In genomic region chr5:172773481-172774469, GRCh38 we compare ENCODE assay signal across 8 cellular contexts. TPM values are rescaled to one million over a fixed set of nuclear protein-coding genes. Genes with fewer than 3 reads are reported as not detected.
DNase-seq lines count a peak whose midpoint lies in the region; ATAC-seq and TF ChIP-seq lines count a peak whose summit lies in the region.

No MANE protein-coding gene starts in this region.

- H3K4me1 ChIP-seq in colonic mucosa: peaks cover 28% of the 10 kb centered on the region

- TF ChIP-seq POLR2A in NB4 (IDR thresholded peaks at IDR 0.05; ENCODE audit: extremely low read depth, insufficient read length): no peak

- H3K4me3 Mint-ChIP-seq in nephron progenitor cell: peak overlapping the region; percentile 11

- H3K36me3 ChIP-seq in colonic mucosa: no peaks in the 10 kb centered on the region

- TF ChIP-seq CTCF in AG04450 (IDR thresholded peaks at IDR 0.05; ENCODE audit: low read depth, low read length) (no peak), NB4 (IDR thresholded peaks at IDR 0.05; ENCODE audit: low read depth, low read length) (no peak), colonic mucosa (IDR thresholded peaks at IDR 0.05) (no peak), nephron progenitor cell (IDR thresholded peaks at IDR 0.05) (no peak)

- H3K9ac ChIP-seq in colonic mucosa (ENCODE audit: low read depth in 2 of 2, low read length in 2 of 2): peak overlapping the region; percentile 28 to 100

- CTCF ChIA-PET in AG04450 (lab: Charles Lee): interaction anchor here (0.8 to 5.2 kb wide), 5 partner anchors 57 to 159 kb away, joined by 3 to 39 read pairs (median 6); no protein-coding TSS in a partner anchor

- H3K27me3 ChIP-seq in AG04450 (ENCODE audit: control insufficient read depth, insufficient read depth, low read length) (no peaks in the 10 kb centered on the region), colonic mucosa (no peaks in the 10 kb centered on the region)

- H3K27ac ChIP-seq in AG04450 (ENCODE audit: low read depth, low read length) (peak overlapping the region; percentile 100), colonic mucosa (peak overlapping the region; percentile 100)

- POLR2A ChIA-PET in AG04450 (lab: Yijun Ruan, JAX): interaction anchor here (0.9 to 5.0 kb wide), 6 partner anchors 26 to 156 kb away, joined by 3 to 104 read pairs (median 18); no protein-coding TSS in a partner anchor

- no peaks in the 10 kb centered on the region for H3K9me3 Mint-ChIP-seq in nephron progenitor cell

- H3K4me3 ChIP-seq in AG04450 (ENCODE audit: low read depth, low read length) (no peak overlapping the region), NB4 (ENCODE audit: low read depth, low read length) (no peak overlapping the region), colonic mucosa (no peak overlapping the region)

- peaks cover 17% of the 10 kb centered on the region for H3K27me3 Mint-ChIP-seq in nephron progenitor cell (ENCODE audit: low read depth, poor library complexity)

- ATAC-seq in HG02852 (IDR thresholded peaks at IDR 0.05; ENCODE audit: unreplicated experiment) (no peak), HG03439 (IDR thresholded peaks at IDR 0.05; ENCODE audit: unreplicated experiment) (no peak)

- H3K9me3 ChIP-seq in AG04450 (ENCODE audit: control insufficient read depth, insufficient read depth, low read length) (peaks cover 3% of the 10 kb centered on the region; the same call in 1 of the 2 replicates), colonic mucosa (no peaks in the 10 kb centered on the region)

- H3K4me1 Mint-ChIP-seq in nephron progenitor cell: peaks cover 56% of the 10 kb centered on the region

- H3K27ac Mint-ChIP-seq in nephron progenitor cell: peak overlapping the region; percentile 25

- DNase-seq in AG04450 (ENCODE audit: low read depth, low spot score) (no peak), NB4 (ENCODE audit: low read depth) (peak; percentile 25), colonic mucosa (no peak), nephron progenitor cell (no peak), iPS-NIHi7 (ENCODE audit: extremely low spot score) (no peak), posterior vena cava (ENCODE audit: low spot score) (no peak)

- intact Hi-C loops in colonic mucosa (cut with DNase I) (loop anchor here (5.0 kb wide), 2 partner anchors 74 to 129 kb away; no protein-coding TSS in a partner anchor), posterior vena cava (cut with DNase I) (loop anchor here (5.0 to 10.0 kb wide), 3 partner anchors 99 to 161 kb away; no protein-coding TSS in a partner anchor)

- peaks cover 8% of the 10 kb centered on the region for H3K36me3 Mint-ChIP-seq in nephron progenitor cell (ENCODE audit: low read depth)

RNA-seq across cellular contexts. Expression of gene DUSP1, which starts 2.8 kb away (rescaled TPM):
- polyA plus RNA-seq in AG04450 (2011; rRNA removed): 98.8 and 147 TPM in 2 replicates
- polyA minus RNA-seq in AG04450 (2011; rRNA and poly(A)+ RNA removed): 187 and 265 TPM in 2 replicates
- total RNA-seq in colonic mucosa (100 to 1,000 TPM in 1 of 2 donors, 10 to 100 TPM in 1; 61.7 to 102 TPM), posterior vena cava (1,000 to 10,000 TPM in 1 of 2 donors, 100 to 1,000 TPM in 1; 445 to 1,411 TPM)

Comparison
In these comparisons a context has a peak if more than half of its experiments do, and no peak if none do; other contexts are left out.
1. RNA of gene DUSP1, which starts 2.8 kb away (total RNA-seq): 445 to 1,411 TPM in posterior vena cava; 61.7 to 102 TPM in colonic mucosa; every median in the first group is over 4 times any median in the second.